ENCODE assay signal across 20 cellular contexts in genomic region chr4:8241211-8241779, GRCh38. TPM values are rescaled to one million over a fixed set of nuclear protein-coding genes. Genes with fewer than 3 reads are reported as not detected.
"Had no signal": no experiment of that assay in that cellular context is flagged by ENCODE, and none has a peak within 500 bp of the region (broad histone marks: within the 10 kb centered on the region; RNA-seq: fewer than 3 reads in every experiment).

No MANE protein-coding gene starts in this region.

- H3K36me3 ChIP-seq: gastrocnemius medialis had no signal

- H3K9me3 ChIP-seq: gastrocnemius medialis, pancreas, right lobe of liver, testis, upper lobe of right lung had no signal

- H3K27me3 ChIP-seq: gastrocnemius medialis, pancreas, right lobe of liver, testis, upper lobe of right lung had no signal

- H3K4me3 Mint-ChIP-seq: activated CD4-positive, alpha-beta T cell treated with anti-CD3 and anti-CD28 coated beads, Interleukin-2, amount 10 ng/mL, durations not matched to agents 24 days and 14 days; activated CD8-positive, alpha-beta T cell treated with anti-CD3 and anti-CD28 coated beads, Interleukin-2, amount 10 ng/mL, durations not matched to agents 7 days and 5 days; activated naive CD4-positive, alpha-beta T cell treated with anti-CD3 and anti-CD28 coated beads, Interleukin-2, amount 10 ng/mL, durations not matched to agents 7 days and 5 days; activated naive CD8-positive, alpha-beta T cell treated with anti-CD3 and anti-CD28 coated beads, Interleukin-2, amount 50 U/mL, for 24 hours; activated T-cell treated with anti-CD3 and anti-CD28 coated beads, Interleukin-2, amount 50 U/mL, for 24 hours; brain; memory B cell; naive thymus-derived CD4-positive, alpha-beta T cell had no signal

- DNase-seq: activated CD8-positive, alpha-beta T cell treated with anti-CD3 and anti-CD28 coated beads, Interleukin-2, amount 10 ng/mL, durations not matched to agents 7 days and 5 days; activated naive CD4-positive, alpha-beta T cell treated with anti-CD3 and anti-CD28 coated beads, Interleukin-2, amount 10 ng/mL, durations not matched to agents 7 days and 5 days; activated naive CD8-positive, alpha-beta T cell treated with anti-CD3 and anti-CD28 coated beads, Interleukin-2, amount 50 U/mL, for 24 hours; gastrocnemius medialis; kidney glomerular epithelial cell; stimulated activated CD4-positive, alpha-beta T cell treated with anti-CD3 and anti-CD28 coated beads, Interleukin-4, amount 100 ng/mL, for 1 hour; testis; upper lobe of right lung had no signal

- H3K9me3 Mint-ChIP-seq: activated CD4-positive, alpha-beta T cell treated with anti-CD3 and anti-CD28 coated beads, Interleukin-2, amount 10 ng/mL, durations not matched to agents 24 days and 14 days; activated naive CD4-positive, alpha-beta T cell treated with anti-CD3 and anti-CD28 coated beads, Interleukin-2, amount 10 ng/mL, durations not matched to agents 7 days and 5 days; activated naive CD8-positive, alpha-beta T cell treated with anti-CD3 and anti-CD28 coated beads, Interleukin-2, amount 50 U/mL, for 24 hours; activated T-cell treated with anti-CD3 and anti-CD28 coated beads, Interleukin-2, amount 50 U/mL, for 24 hours; activated T-helper 2 cell treated with anti-CD3 and anti-CD28 coated beads, Interferon-gamma antibody, Interleukin-2, Interleukin-4, amounts not matched to agents 10 μg/mL and 5 μg/mL and 100 μg/mL, durations not matched to agents 14 hours and 24 hours and 36 hours; memory B cell; naive thymus-derived CD4-positive, alpha-beta T cell had no signal

- H3K36me3 Mint-ChIP-seq: activated naive CD4-positive, alpha-beta T cell treated with anti-CD3 and anti-CD28 coated beads, Interleukin-2, amount 10 ng/mL, durations not matched to agents 7 days and 5 days; brain had no signal

- H3K4me2 ChIP-seq: smooth muscle cell had no signal

- H3K4me3 ChIP-seq: coronary artery, gastrocnemius medialis, pancreas, right lobe of liver, smooth muscle cell, testis, upper lobe of right lung had no signal

- H3K4me1 Mint-ChIP-seq: activated CD4-positive, alpha-beta T cell treated with anti-CD3 and anti-CD28 coated beads, Interleukin-2, amount 10 ng/mL, durations not matched to agents 24 days and 14 days; activated naive CD4-positive, alpha-beta T cell treated with anti-CD3 and anti-CD28 coated beads, Interleukin-2, amount 10 ng/mL, durations not matched to agents 7 days and 5 days had no signal

- H3K4me1 ChIP-seq: pancreas had no signal

- H3K27ac Mint-ChIP-seq: activated CD4-positive, alpha-beta T cell treated with anti-CD3 and anti-CD28 coated beads, Interleukin-2, amount 10 ng/mL, durations not matched to agents 24 days and 14 days; activated CD8-positive, alpha-beta T cell treated with anti-CD3 and anti-CD28 coated beads, Interleukin-2, amount 10 ng/mL, durations not matched to agents 7 days and 5 days; activated naive CD4-positive, alpha-beta T cell treated with anti-CD3 and anti-CD28 coated beads, Interleukin-2, amount 10 ng/mL, durations not matched to agents 7 days and 5 days; activated naive CD8-positive, alpha-beta T cell treated with anti-CD3 and anti-CD28 coated beads, Interleukin-2, amount 50 U/mL, for 24 hours; activated T-cell treated with anti-CD3 and anti-CD28 coated beads, Interleukin-2, amount 50 U/mL, for 24 hours; activated T-helper 2 cell treated with anti-CD3 and anti-CD28 coated beads, Interferon-gamma antibody, Interleukin-2, Interleukin-4, amounts not matched to agents 10 μg/mL and 5 μg/mL and 100 μg/mL, durations not matched to agents 14 hours and 24 hours and 36 hours; memory B cell had no signal

- FAIRE-seq: endometrium, pancreas had no signal

- H3K27ac ChIP-seq: coronary artery, gastrocnemius medialis, pancreas, right lobe of liver, testis, upper lobe of right lung had no signal

- H3K27me3 Mint-ChIP-seq: activated CD4-positive, alpha-beta T cell treated with anti-CD3 and anti-CD28 coated beads, Interleukin-2, amount 10 ng/mL, durations not matched to agents 24 days and 14 days; activated naive CD4-positive, alpha-beta T cell treated with anti-CD3 and anti-CD28 coated beads, Interleukin-2, amount 10 ng/mL, durations not matched to agents 7 days and 5 days; activated naive CD8-positive, alpha-beta T cell treated with anti-CD3 and anti-CD28 coated beads, Interleukin-2, amount 50 U/mL, for 24 hours; activated T-cell treated with anti-CD3 and anti-CD28 coated beads, Interleukin-2, amount 50 U/mL, for 24 hours; brain; memory B cell; naive thymus-derived CD4-positive, alpha-beta T cell had no signal

RNA-seq across cellular contexts. Expression of gene HTRA3, which starts 28.3 kb away (rescaled TPM):
- total RNA-seq: activated CD4-positive, alpha-beta T cell treated with anti-CD3 and anti-CD28 coated beads, Interleukin-2, amount 10 ng/mL, durations not matched to agents 24 days and 14 days; activated CD8-positive, alpha-beta T cell treated with anti-CD3 and anti-CD28 coated beads, Interleukin-2, amount 10 ng/mL, durations not matched to agents 7 days and 5 days; naive thymus-derived CD4-positive, alpha-beta T cell; T-helper 1 cell treated with Interleukin-12 subunit alpha and Interleukin-12 subunit beta and Interleukin-4 antibody, amounts not matched to agents 30 ng/mL and 1 ng/mL, for 36 hours had no signal
- polyA plus RNA-seq: naive thymus-derived CD4-positive, alpha-beta T cell had no signal
